24 cellular contexts compared by ENCODE assay signal in genomic region chr1:185886046-185886445, GRCh38.
"Had no signal": no experiment of that assay in that cellular context is flagged by ENCODE, and none has a peak within 500 bp of the region (broad histone marks: within the 10 kb centered on the region; RNA-seq: fewer than 3 reads in every experiment).

No MANE protein-coding gene starts in this region.

- H3K27ac Mint-ChIP-seq: stimulated activated effector memory CD8-positive, alpha-beta T cell treated with anti-CD3 and anti-CD28 coated beads, Interleukin-12 subunit alpha, Interleukin-12 subunit beta, amount 100 ng/mL, for 72 hours; stimulated activated memory B cell treated with anti-CD40 and anti-IgM and Interleukin-4, amounts not matched to agents 10 μg/mL and 1 μg/mL and 100 μg/mL, for 72 hours; stimulated activated naive B cell treated with anti-CD40 and anti-IgM and Interleukin-4, amounts not matched to agents 10 μg/mL and 1 μg/mL and 100 μg/mL, for 72 hours; stimulated activated naive CD8-positive, alpha-beta T cell treated with anti-CD3 and anti-CD28 coated beads, Interleukin-15, amount 100 ng/mL, for 72 hours; stimulated activated naive CD8-positive, alpha-beta T cell treated with anti-CD3 and anti-CD28 coated beads, Interleukin-15, Interleukin-2, amounts not matched to agents 100 ng/mL and 50 ng/mL, for 24 hours; type B pancreatic cell had no signal

- H3K4me1 Mint-ChIP-seq: stimulated activated effector memory CD8-positive, alpha-beta T cell treated with anti-CD3 and anti-CD28 coated beads, Interleukin-12 subunit alpha, Interleukin-12 subunit beta, amount 100 ng/mL, for 72 hours; stimulated activated memory B cell treated with anti-CD40 and anti-IgM and Interleukin-4, amounts not matched to agents 10 μg/mL and 1 μg/mL and 100 μg/mL, for 72 hours; stimulated activated naive B cell treated with anti-CD40 and anti-IgM and Interleukin-4, amounts not matched to agents 10 μg/mL and 1 μg/mL and 100 μg/mL, for 72 hours; stimulated activated naive CD8-positive, alpha-beta T cell treated with anti-CD3 and anti-CD28 coated beads, Interleukin-15, amount 100 ng/mL, for 72 hours had no signal

- H3K9me3 Mint-ChIP-seq: stimulated activated effector memory CD8-positive, alpha-beta T cell treated with anti-CD3 and anti-CD28 coated beads, Interleukin-12 subunit alpha, Interleukin-12 subunit beta, amount 100 ng/mL, for 72 hours; stimulated activated memory B cell treated with anti-CD40 and anti-IgM and Interleukin-4, amounts not matched to agents 10 μg/mL and 1 μg/mL and 100 μg/mL, for 72 hours; stimulated activated naive CD8-positive, alpha-beta T cell treated with anti-CD3 and anti-CD28 coated beads, Interleukin-15, amount 100 ng/mL, for 72 hours; type B pancreatic cell had no signal

- H3K27me3 Mint-ChIP-seq: stimulated activated memory B cell treated with anti-CD40 and anti-IgM and Interleukin-4, amounts not matched to agents 10 μg/mL and 1 μg/mL and 100 μg/mL, for 72 hours; stimulated activated naive B cell treated with anti-CD40 and anti-IgM and Interleukin-4, amounts not matched to agents 10 μg/mL and 1 μg/mL and 100 μg/mL, for 72 hours; stimulated activated naive CD8-positive, alpha-beta T cell treated with anti-CD3 and anti-CD28 coated beads, Interleukin-15, amount 100 ng/mL, for 72 hours; stimulated activated naive CD8-positive, alpha-beta T cell treated with anti-CD3 and anti-CD28 coated beads, Interleukin-15, Interleukin-2, amounts not matched to agents 100 ng/mL and 50 ng/mL, for 24 hours; type B pancreatic cell had no signal

- H3K4me3 Mint-ChIP-seq: stimulated activated effector memory CD8-positive, alpha-beta T cell treated with anti-CD3 and anti-CD28 coated beads, Interleukin-12 subunit alpha, Interleukin-12 subunit beta, amount 100 ng/mL, for 72 hours; stimulated activated memory B cell treated with anti-CD40 and anti-IgM and Interleukin-4, amounts not matched to agents 10 μg/mL and 1 μg/mL and 100 μg/mL, for 72 hours; stimulated activated naive B cell treated with anti-CD40 and anti-IgM and Interleukin-4, amounts not matched to agents 10 μg/mL and 1 μg/mL and 100 μg/mL, for 72 hours; stimulated activated naive CD8-positive, alpha-beta T cell treated with anti-CD3 and anti-CD28 coated beads, Interleukin-15, amount 100 ng/mL, for 72 hours; stimulated activated naive CD8-positive, alpha-beta T cell treated with anti-CD3 and anti-CD28 coated beads, Interleukin-15, Interleukin-2, amounts not matched to agents 100 ng/mL and 50 ng/mL, for 24 hours; type B pancreatic cell had no signal

- DNase-seq: stimulated activated CD4-positive, alpha-beta T cell treated with anti-CD3 and anti-CD28 coated beads, Interleukin-2, amount 100 ng/mL, for 48 hours; stimulated activated CD4-positive, alpha-beta T cell treated with anti-CD3 and anti-CD28 coated beads, Interleukin-4, amount 100 ng/mL, for 1 hour; stimulated activated CD4-positive, alpha-beta T cell treated with anti-CD3 and anti-CD28 coated beads, Interleukin-4, amount 100 ng/mL, for 24 hours; stimulated activated CD4-positive, alpha-beta T cell treated with anti-CD3 and anti-CD28 coated beads, Interleukin-4, amount 100 ng/mL, for 4 hours; stimulated activated CD8-positive, alpha-beta memory T cell treated with anti-CD3 and anti-CD28 coated beads, Interleukin-4, amount 100 ng/mL, for 48 hours; stimulated activated naive B cell treated with anti-CD40 and anti-IgM and Interleukin-4, amounts not matched to agents 10 μg/mL and 1 μg/mL and 100 μg/mL, for 72 hours; stimulated activated naive CD4-positive, alpha-beta T cell; stimulated activated naive CD4-positive, alpha-beta T cell treated with Interleukin-2 at 50 U/mL for 16 hours; stimulated activated naive CD8-positive, alpha-beta T cell treated with anti-CD3 and anti-CD28 coated beads, Interleukin-15, amount 100 ng/mL, for 72 hours; stimulated activated naive CD8-positive, alpha-beta T cell treated with anti-CD3 and anti-CD28 coated beads, Interleukin-15, Interleukin-2, amounts not matched to agents 100 U/mL and 50 U/mL, for 24 hours; stomach; substantia nigra; testis; thyroid gland; tibial artery; transverse colon; trophoblast cell; upper lobe of left lung; upper lobe of right lung; uterus had no signal

- H3K36me3 Mint-ChIP-seq: stimulated activated effector memory CD8-positive, alpha-beta T cell treated with anti-CD3 and anti-CD28 coated beads, Interleukin-12 subunit alpha, Interleukin-12 subunit beta, amount 100 ng/mL, for 72 hours; stimulated activated memory B cell treated with anti-CD40 and anti-IgM and Interleukin-4, amounts not matched to agents 10 μg/mL and 1 μg/mL and 100 μg/mL, for 72 hours; stimulated activated naive B cell treated with anti-CD40 and anti-IgM and Interleukin-4, amounts not matched to agents 10 μg/mL and 1 μg/mL and 100 μg/mL, for 72 hours; type B pancreatic cell had no signal
